1 cellular context compared by ENCODE assay signal in genomic region chr9:89820337-89820736, GRCh38.
TF ChIP-seq lines count a peak whose summit lies in the region.

No MANE protein-coding gene starts in this region.

TF ChIP-seq in HepG2, 621 proteins besides CTCF, POLR2A, EP300 and RAD21 (continued from another document):
- TF ChIP-seq, protein P1, sequence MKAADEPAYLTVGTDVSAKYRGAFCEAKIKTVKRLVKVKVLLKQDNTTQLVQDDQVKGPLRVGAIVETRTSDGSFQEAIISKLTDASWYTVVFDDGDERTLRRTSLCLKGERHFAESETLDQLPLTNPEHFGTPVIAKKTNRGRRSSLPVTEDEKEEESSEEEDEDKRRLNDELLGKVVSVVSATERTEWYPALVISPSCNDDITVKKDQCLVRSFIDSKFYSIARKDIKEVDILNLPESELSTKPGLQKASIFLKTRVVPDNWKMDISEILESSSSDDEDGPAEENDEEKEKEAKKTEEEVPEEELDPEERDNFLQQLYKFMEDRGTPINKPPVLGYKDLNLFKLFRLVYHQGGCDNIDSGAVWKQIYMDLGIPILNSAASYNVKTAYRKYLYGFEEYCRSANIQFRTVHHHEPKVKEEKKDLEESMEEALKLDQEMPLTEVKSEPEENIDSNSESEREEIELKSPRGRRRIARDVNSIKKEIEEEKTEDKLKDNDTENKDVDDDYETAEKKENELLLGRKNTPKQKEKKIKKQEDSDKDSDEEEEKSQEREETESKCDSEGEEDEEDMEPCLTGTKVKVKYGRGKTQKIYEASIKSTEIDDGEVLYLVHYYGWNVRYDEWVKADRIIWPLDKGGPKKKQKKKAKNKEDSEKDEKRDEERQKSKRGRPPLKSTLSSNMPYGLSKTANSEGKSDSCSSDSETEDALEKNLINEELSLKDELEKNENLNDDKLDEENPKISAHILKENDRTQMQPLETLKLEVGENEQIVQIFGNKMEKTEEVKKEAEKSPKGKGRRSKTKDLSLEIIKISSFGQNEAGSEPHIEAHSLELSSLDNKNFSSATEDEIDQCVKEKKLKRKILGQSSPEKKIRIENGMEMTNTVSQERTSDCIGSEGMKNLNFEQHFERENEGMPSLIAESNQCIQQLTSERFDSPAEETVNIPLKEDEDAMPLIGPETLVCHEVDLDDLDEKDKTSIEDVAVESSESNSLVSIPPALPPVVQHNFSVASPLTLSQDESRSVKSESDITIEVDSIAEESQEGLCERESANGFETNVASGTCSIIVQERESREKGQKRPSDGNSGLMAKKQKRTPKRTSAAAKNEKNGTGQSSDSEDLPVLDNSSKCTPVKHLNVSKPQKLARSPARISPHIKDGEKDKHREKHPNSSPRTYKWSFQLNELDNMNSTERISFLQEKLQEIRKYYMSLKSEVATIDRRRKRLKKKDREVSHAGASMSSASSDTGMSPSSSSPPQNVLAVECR (CRISPR knock-in tag; IDR thresholded peaks at IDR 0.05; ENCODE audit: borderline replicate concordance), result no peak
- no peak for TF ChIP-seq CBX2 (IDR thresholded peaks at IDR 0.05; ENCODE audit: low read depth, low read length)
- TF ChIP-seq CBX2 (CRISPR knock-in tag; IDR thresholded peaks at IDR 0.05; ENCODE audit: low read depth), result no peak
- no peak for TF ChIP-seq HMGXB4 (CRISPR knock-in tag; IDR thresholded peaks at IDR 0.05; ENCODE audit: borderline replicate concordance in 1 of 2, low read depth in 1 of 2)
- TF ChIP-seq PAXIP1 (CRISPR knock-in tag; conservative IDR thresholded peaks at IDR 0.05), result no peak
- TF ChIP-seq ZFAT (CRISPR knock-in tag; conservative IDR thresholded peaks at IDR 0.05), result no peak
- peak; percentile 33; the same call in 1 of the 2 replicates for TF ChIP-seq LCORL (IDR thresholded peaks at IDR 0.05)
- TF ChIP-seq LCORL (CRISPR knock-in tag; IDR thresholded peaks at IDR 0.05), result no peak
